ENCODE assay signal across 8 cellular contexts in the genomic region with DNA sequence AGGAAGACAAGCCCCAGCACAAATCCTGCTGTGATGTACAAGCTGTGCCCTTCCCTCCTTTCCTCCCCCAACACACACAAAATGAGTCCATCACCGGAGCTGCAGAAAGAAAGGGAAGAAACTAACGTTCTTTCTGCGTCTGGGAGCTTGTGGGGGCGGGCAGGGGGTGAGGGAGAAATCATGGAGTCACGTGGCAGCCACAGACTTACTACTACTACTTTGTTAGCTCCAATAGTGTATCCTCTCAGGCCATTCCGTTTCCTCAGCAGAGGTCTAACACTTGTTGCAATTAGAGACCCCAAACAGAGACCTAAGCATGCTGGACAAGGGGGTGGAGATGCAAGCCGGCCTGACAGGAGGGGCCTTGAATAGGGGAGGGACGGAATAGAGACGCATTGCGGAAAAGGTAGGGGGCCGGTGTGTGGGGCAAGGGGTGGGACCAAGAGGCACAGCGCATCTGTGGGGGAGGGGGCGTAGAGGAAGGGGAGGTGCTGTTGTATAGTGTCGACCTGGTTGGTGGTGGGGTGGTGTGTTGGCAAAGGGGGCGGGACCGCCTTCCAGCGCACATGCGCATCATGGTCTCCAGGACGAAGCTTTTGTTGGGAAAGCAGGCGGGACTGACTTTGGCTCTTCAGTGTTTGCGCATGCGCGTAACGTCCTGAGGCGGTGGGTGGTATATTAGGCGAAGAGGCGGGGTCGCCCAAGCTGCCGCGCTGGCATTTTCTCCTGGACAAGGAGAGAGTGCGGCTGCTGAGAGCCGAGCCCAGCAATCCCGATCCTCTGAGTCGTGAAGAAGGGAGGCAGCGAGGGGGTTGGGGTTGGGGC. TPM values are rescaled to one million over a fixed set of nuclear protein-coding genes. Genes with fewer than 3 reads are reported as not detected.
DNase-seq lines count a peak whose midpoint lies in the region; ATAC-seq and TF ChIP-seq lines count a peak whose summit lies in the region.

A gene with protein sequence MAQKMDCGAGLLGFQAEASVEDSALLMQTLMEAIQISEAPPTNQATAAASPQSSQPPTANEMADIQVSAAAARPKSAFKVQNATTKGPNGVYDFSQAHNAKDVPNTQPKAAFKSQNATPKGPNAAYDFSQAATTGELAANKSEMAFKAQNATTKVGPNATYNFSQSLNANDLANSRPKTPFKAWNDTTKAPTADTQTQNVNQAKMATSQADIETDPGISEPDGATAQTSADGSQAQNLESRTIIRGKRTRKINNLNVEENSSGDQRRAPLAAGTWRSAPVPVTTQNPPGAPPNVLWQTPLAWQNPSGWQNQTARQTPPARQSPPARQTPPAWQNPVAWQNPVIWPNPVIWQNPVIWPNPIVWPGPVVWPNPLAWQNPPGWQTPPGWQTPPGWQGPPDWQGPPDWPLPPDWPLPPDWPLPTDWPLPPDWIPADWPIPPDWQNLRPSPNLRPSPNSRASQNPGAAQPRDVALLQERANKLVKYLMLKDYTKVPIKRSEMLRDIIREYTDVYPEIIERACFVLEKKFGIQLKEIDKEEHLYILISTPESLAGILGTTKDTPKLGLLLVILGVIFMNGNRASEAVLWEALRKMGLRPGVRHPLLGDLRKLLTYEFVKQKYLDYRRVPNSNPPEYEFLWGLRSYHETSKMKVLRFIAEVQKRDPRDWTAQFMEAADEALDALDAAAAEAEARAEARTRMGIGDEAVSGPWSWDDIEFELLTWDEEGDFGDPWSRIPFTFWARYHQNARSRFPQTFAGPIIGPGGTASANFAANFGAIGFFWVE (plus strand): TSS at position 703 of the 825 bp plus-strand sequence. CDS start 682 bp downstream, outside the sequence.

- peak within 1 kb of the TSS; percentile 85 for H3K4me3 ChIP-seq in fibroblast of villous mesenchyme (ENCODE audit: low read depth, low read length)

- DNase-seq in D341Med (ENCODE audit: low spot score), result peak; percentile 85
- DNase-seq in activated gamma-delta T cell treated with Interleukin-2 at 50 U/mL for 16 hours, result peak; percentile 60
- DNase-seq in fibroblast of villous mesenchyme (ENCODE audit: low read depth), result peak; percentile 96
- DNase-seq in nephron progenitor cell, result peak; percentile 90
- peak; percentile 74 to 89 for DNase-seq in stimulated activated naive CD8-positive, alpha-beta T cell treated with anti-CD3 and anti-CD28 coated beads, Interleukin-15, amount 100 ng/mL, for 72 hours

- H3K4me3 Mint-ChIP-seq in IgD-negative memory B cell (peak within 1 kb of the TSS; percentile 78 to 97 (median 93)), nephron progenitor cell (peak within 1 kb of the TSS; percentile 97)
- H3K4me3 Mint-ChIP-seq in stimulated activated naive CD8-positive, alpha-beta T cell treated with anti-CD3 and anti-CD28 coated beads, Interleukin-15, amount 100 ng/mL, for 72 hours, result peak within 1 kb of the TSS; percentile 95 to 99

- no peak for TF ChIP-seq CTCF in fibroblast of villous mesenchyme (IDR thresholded peaks at IDR 0.05; ENCODE audit: insufficient read depth, low read depth, low read length)
- TF ChIP-seq CTCF in nephron progenitor cell (IDR thresholded peaks at IDR 0.05), result no peak

- H3K36me3 Mint-ChIP-seq in IgD-negative memory B cell, result peaks cover 2% of the 10 kb centered on the region
- peaks cover 23% of the 10 kb centered on the region for H3K36me3 Mint-ChIP-seq in nephron progenitor cell (ENCODE audit: low read depth)

- peak within 1 kb of the TSS; percentile 26 to 77 (median 77) for H3K27ac Mint-ChIP-seq in IgD-negative memory B cell
- H3K27ac Mint-ChIP-seq in nephron progenitor cell, result peak within 1 kb of the TSS; percentile 97
- peak within 1 kb of the TSS; percentile 97 to 98 for H3K27ac Mint-ChIP-seq in stimulated activated naive CD8-positive, alpha-beta T cell treated with anti-CD3 and anti-CD28 coated beads, Interleukin-15, amount 100 ng/mL, for 72 hours

- TF ChIP-seq POLR2A in Raji (IDR thresholded peaks at IDR 0.05; ENCODE audit: insufficient read depth, low read depth, low read length), result peak; percentile 40

- H3K9me3 Mint-ChIP-seq in IgD-negative memory B cell (no peaks in the 10 kb centered on the region), nephron progenitor cell (peaks cover 51% of the 10 kb centered on the region)
- no peaks in the 10 kb centered on the region for H3K9me3 Mint-ChIP-seq in stimulated activated naive CD8-positive, alpha-beta T cell treated with anti-CD3 and anti-CD28 coated beads, Interleukin-15, amount 100 ng/mL, for 72 hours

- peak; percentile 72 for ATAC-seq in GM21515 (IDR thresholded peaks at IDR 0.05; ENCODE audit: unreplicated experiment)
- ATAC-seq in stimulated activated naive CD8-positive, alpha-beta T cell treated with anti-CD3 and anti-CD28 coated beads, Interleukin-15, amount 100 ng/mL, for 72 hours, result peak; percentile 92

- peaks cover 10 to 15% (median 10%) of the 10 kb centered on the region in 3 donors for H3K4me1 Mint-ChIP-seq in IgD-negative memory B cell
- H3K4me1 Mint-ChIP-seq in nephron progenitor cell, result peaks cover 36% of the 10 kb centered on the region
- H3K4me1 Mint-ChIP-seq in stimulated activated naive CD8-positive, alpha-beta T cell treated with anti-CD3 and anti-CD28 coated beads, Interleukin-15, amount 100 ng/mL, for 72 hours, result peaks cover 24% of the 10 kb centered on the region

- H3K27me3 Mint-ChIP-seq in IgD-negative memory B cell (no peaks in the 10 kb centered on the region), nephron progenitor cell (ENCODE audit: low read depth, poor library complexity) (no peaks in the 10 kb centered on the region)
- H3K27me3 Mint-ChIP-seq in stimulated activated naive CD8-positive, alpha-beta T cell treated with anti-CD3 and anti-CD28 coated beads, Interleukin-15, amount 100 ng/mL, for 72 hours, result no peaks in the 10 kb centered on the region

RNA-seq across cellular contexts. Expression of the gene that starts here (rescaled TPM):
- 35.8 TPM for polyA plus RNA-seq in IgD-negative memory B cell
- 283 and 285 TPM in 2 replicates for total RNA-seq in fibroblast of villous mesenchyme

Comparison
In these comparisons a context has a peak if more than half of its experiments do, and no peak if none do; other contexts are left out.
1. Peak in every context shown above with its lines: DNase-seq, ATAC-seq and H3K4me3 ChIP-seq.